In genomic region chr17:39703913-39704312, GRCh38 we compare ENCODE assay signal across 16 cellular contexts. TPM values are rescaled to one million over a fixed set of nuclear protein-coding genes. Genes with fewer than 3 reads are reported as not detected.
DNase-seq lines count a peak whose midpoint lies in the region; ATAC-seq and TF ChIP-seq lines count a peak whose summit lies in the region.
"Had no signal": no experiment of that assay in that cellular context is flagged by ENCODE, and none has a peak within 500 bp of the region (broad histone marks: within the 10 kb centered on the region; RNA-seq: fewer than 3 reads in every experiment).

No MANE protein-coding gene starts in this region.

- H3K27ac Mint-ChIP-seq in natural killer cell = peak overlapping the region; percentile 45 to 75
- H3K27ac Mint-ChIP-seq: activated CD8-positive, alpha-beta T cell treated with anti-CD3 and anti-CD28 coated beads, Interleukin-2, amount 10 ng/mL, durations not matched to agents 7 days and 5 days had no signal

- TF ChIP-seq POLR2A in breast epithelium (IDR thresholded peaks at IDR 0.05) = no peak
- TF ChIP-seq POLR2A in upper lobe of left lung (IDR thresholded peaks at IDR 0.05) = no peak

- in situ Hi-C loops in mammary epithelial cell (cut with MboI; ENCODE audit: low sequenced_read_pairs in 2 of 2) = no loop called here

- H3K9ac ChIP-seq in mammary epithelial cell (ENCODE audit: insufficient read depth, low read length) = no peak overlapping the region

- peaks cover 47 to 77% of the 10 kb centered on the region in 2 donors for H3K4me1 Mint-ChIP-seq in natural killer cell

- H3K9me3 ChIP-seq in breast epithelium (no peaks in the 10 kb centered on the region), mammary epithelial cell (replicated peaks; ENCODE audit: insufficient read depth, low read length) (no peaks in the 10 kb centered on the region), upper lobe of left lung (no peaks in the 10 kb centered on the region)

- TF ChIP-seq EP300 in upper lobe of left lung (IDR thresholded peaks at IDR 0.05) = no peak

- dilution Hi-C loops in mammary epithelial cell (cut with HindIII; ENCODE audit: low sequenced_read_pairs) = no loop called here

- H3K4me2 ChIP-seq in mammary epithelial cell (ENCODE audit: insufficient read depth, low read depth, low read length) = no peak overlapping the region

- peak overlapping the region; percentile 93 to 98 for H3K27ac ChIP-seq in breast epithelium
- H3K27ac ChIP-seq in mammary epithelial cell (ENCODE audit: insufficient read depth, low read depth, low read length) = no peak overlapping the region
- H3K27ac ChIP-seq in coronary artery = peak overlapping the region; percentile 8 to 85
- H3K27ac ChIP-seq in upper lobe of left lung = peak overlapping the region in 3 of 4 donors; percentile 37 to 83 (median 83)
- H3K27ac ChIP-seq: WERI-Rb-1 had no signal

- intact Hi-C loops in breast epithelium (cut with DNase I; ENCODE audit: low total_unique reads) = no loop called here
- intact Hi-C loops in mammary epithelial cell (cut with micrococcal nuclease) = loop anchor here (5.0 kb wide), 1 partner anchor 67 kb away; the partner anchor contains the start of gene STARD3
- intact Hi-C loops in natural killer cell (cut with micrococcal nuclease) = no loop called here

- BruUV-seq in mammary epithelial cell (replicated peaks; lab: Mats Ljungman, UMichigan) = no TSS peak

- H3K27me3 ChIP-seq in breast epithelium (no peaks in the 10 kb centered on the region), mammary epithelial cell (ENCODE audit: insufficient read depth, low read length) (no peaks in the 10 kb centered on the region), upper lobe of left lung (no peaks in the 10 kb centered on the region)

- no peaks in the 10 kb centered on the region for H3K9me3 Mint-ChIP-seq in natural killer cell

- TF ChIP-seq CTCF in breast epithelium (IDR thresholded peaks at IDR 0.05) = no peak
- no peak for TF ChIP-seq CTCF in mammary epithelial cell (conservative IDR thresholded peaks at IDR 0.05 in 1 of 2, IDR thresholded peaks at IDR 0.05 in 1 of 2; ENCODE audit: extremely low read depth in 1 of 2, insufficient read depth in 1 of 2, low read depth in 1 of 2, low read length in 2 of 2)
- TF ChIP-seq CTCF in coronary artery (IDR thresholded peaks at IDR 0.05) = no peak
- no peak for TF ChIP-seq CTCF in natural killer cell (IDR thresholded peaks at IDR 0.05)
- TF ChIP-seq CTCF in upper lobe of left lung (IDR thresholded peaks at IDR 0.05) = no peak

- peaks cover 10 to 19% of the 10 kb centered on the region in 2 donors for H3K27me3 Mint-ChIP-seq in natural killer cell (ENCODE audit: low read depth in 2 of 2)

- no peak for DNase-seq in breast epithelium (ENCODE audit: low spot score in 2 of 2)
- DNase-seq in mammary epithelial cell = no peak
- no peak for DNase-seq in coronary artery (ENCODE audit: low spot score)
- no peak for DNase-seq in natural killer cell
- no peak for DNase-seq in upper lobe of left lung
- DNase-seq in NCI-H774 (lab: John Stamatoyannopoulos, UW) = no peak
- DNase-seq in NCI-H2081 treated with DMSO at 0.1 percent for 48 hours (lab: John Stamatoyannopoulos, UW) = no peak
- DNase-seq in SIG-M5 treated with dmso at 0.1 percent for 504 hours (lab: John Stamatoyannopoulos, UW; ENCODE audit: unreplicated experiment) = no peak
- DNase-seq: 8988T; activated CD8-positive, alpha-beta T cell treated with anti-CD3 and anti-CD28 coated beads, Interleukin-2, amount 10 ng/mL, durations not matched to agents 7 days and 5 days; cerebellar nuclear complex; NCI-H748 treated with DMSO at 0.1 percent for 48 hours; WERI-Rb-1 had no signal

- 89% methylated on average over 4 of the region's 5 CpGs for WGBS in mammary epithelial cell (ENCODE audit: low coverage, missing lambda C conversion rate)
- WGBS in upper lobe of left lung, 2 donors = 70 to 82% methylated on average over 2 to 5 of the region's 5 CpGs

- peaks cover 77% of the 10 kb centered on the region for H3K79me2 ChIP-seq in mammary epithelial cell (ENCODE audit: insufficient read depth, low read length)

- no peak overlapping the region for H3K4me3 Mint-ChIP-seq in natural killer cell
- H3K4me3 Mint-ChIP-seq: activated CD8-positive, alpha-beta T cell treated with anti-CD3 and anti-CD28 coated beads, Interleukin-2, amount 10 ng/mL, durations not matched to agents 7 days and 5 days had no signal

- H3K4me1 ChIP-seq in breast epithelium (peaks cover 4 to 49% of the 10 kb centered on the region in 2 donors), mammary epithelial cell (ENCODE audit: insufficient read depth, low read length) (peaks cover 45% of the 10 kb centered on the region), upper lobe of left lung (peaks cover 21 to 76% (median 57%) of the 10 kb centered on the region in 4 donors)

- H3K36me3 Mint-ChIP-seq in natural killer cell = no peaks in the 10 kb centered on the region

- ATAC-seq in natural killer cell (no peak), upper lobe of left lung (ENCODE audit: low FRiP score in 2 of 2) (no peak)
- ATAC-seq: activated CD8-positive, alpha-beta T cell treated with anti-CD3 and anti-CD28 coated beads, Interleukin-2, amount 10 ng/mL, durations not matched to agents 7 days and 5 days had no signal

- no peaks in the 10 kb centered on the region for H4K20me1 ChIP-seq in mammary epithelial cell (ENCODE audit: insufficient read depth, low read length)

- no peak overlapping the region for H3K4me3 ChIP-seq in breast epithelium
- H3K4me3 ChIP-seq in mammary epithelial cell (replicated peaks in 1 of 3; ENCODE audit: insufficient read depth in 1 of 3, low read depth in 2 of 3, low read length in 3 of 3) = no peak overlapping the region
- H3K4me3 ChIP-seq in coronary artery = no peak overlapping the region
- H3K4me3 ChIP-seq in upper lobe of left lung = no peak overlapping the region

- CTCF ChIA-PET in mammary epithelial cell (lab: Charles Lee; ENCODE audit: low non-redundant PET) = no interaction called here

- H3K36me3 ChIP-seq in breast epithelium = peaks cover 4% of the 10 kb centered on the region
- H3K36me3 ChIP-seq in mammary epithelial cell (ENCODE audit: insufficient read depth, low read length) = peaks cover 2% of the 10 kb centered on the region
- peaks cover 10 to 21% (median 16%) of the 10 kb centered on the region in 4 donors for H3K36me3 ChIP-seq in upper lobe of left lung

- no peak overlapping the region for H2AFZ ChIP-seq in mammary epithelial cell (ENCODE audit: low read depth, low read length)

RNA-seq across cellular contexts. Expression of gene ERBB2, which starts 4.0 kb away (rescaled TPM):
- total RNA-seq in breast epithelium = 100 to 1,000 TPM in 1 of 3 donors, 10 to 100 TPM in 2; 13.1 to 118 (median 59.0) TPM
- total RNA-seq in mammary epithelial cell = 10 to 100 TPM; 54.3 to 66.5 TPM
- polyA plus RNA-seq in mammary epithelial cell = 28.4 TPM
- polyA minus RNA-seq in mammary epithelial cell = 222 TPM
- 100 to 1,000 TPM in 1 of 3 donors, 10 to 100 TPM in 2; 77.6 to 115 (median 82.1) TPM for total RNA-seq in natural killer cell
- total RNA-seq in upper lobe of left lung = 100 to 1,000 TPM in 4 of 6 donors, 10 to 100 TPM in 2; 88.6 to 126 (median 112) TPM

RNA-seq across cellular contexts. Expression of gene PGAP3, which starts 16.1 kb away (rescaled TPM):
- total RNA-seq in breast epithelium (10 to 100 TPM; 11.7 to 23.7 (median 21.6) TPM), mammary epithelial cell (10 to 100 TPM in 1 of 2 donors, 1 to 10 TPM in 1; 8.3 to 13.2 TPM), natural killer cell (10 to 100 TPM; 45.8 to 57.8 (median 52.4) TPM), upper lobe of left lung (10 to 100 TPM; 15.2 to 64.0 (median 27.9) TPM)
- 5.0 TPM for polyA plus RNA-seq in mammary epithelial cell
- 6.7 TPM for polyA minus RNA-seq in mammary epithelial cell

RNA-seq across cellular contexts. Expression of gene MIEN1, which starts 26.4 kb away (rescaled TPM):
- total RNA-seq in breast epithelium (10 to 100 TPM; 50.7 to 68.2 (median 61.6) TPM), mammary epithelial cell (10 to 100 TPM; 10.2 to 36.8 TPM), natural killer cell (10 to 100 TPM; 48.8 to 55.2 (median 51.6) TPM), upper lobe of left lung (10 to 100 TPM; 26.2 to 54.1 (median 43.2) TPM)
- polyA plus RNA-seq in mammary epithelial cell = 47.4 TPM
- polyA minus RNA-seq in mammary epithelial cell = 29.8 TPM

RNA-seq across cellular contexts. Expression of gene GRB7, which starts 33.8 kb away (rescaled TPM):
- total RNA-seq in breast epithelium = 10 to 100 TPM in 2 of 3 donors, not detected in 1; 27.9 to 69.2 TPM
- 10 to 100 TPM in 1 of 2 donors, 1 to 10 TPM in 1; 1.5 to 18.2 TPM for total RNA-seq in mammary epithelial cell
- 9.9 TPM for polyA plus RNA-seq in mammary epithelial cell
- 9.1 TPM for polyA minus RNA-seq in mammary epithelial cell
- total RNA-seq in natural killer cell = under 1 TPM in 1 of 3 donors, not detected in 2; 0.27 TPM
- 10 to 100 TPM; 19.9 to 82.8 (median 31.1) TPM for total RNA-seq in upper lobe of left lung
- total RNA-seq: endothelial cell of umbilical vein, mononuclear cell had no signal

RNA-seq across cellular contexts. Expression of gene PNMT, which starts 35.7 kb away (rescaled TPM):
- total RNA-seq in breast epithelium (1 to 10 TPM; 1.6 to 9.5 (median 5.1) TPM), mammary epithelial cell (not detected), natural killer cell (1 to 10 TPM; 1.2 to 2.5 (median 2.2) TPM), upper lobe of left lung (10 to 100 TPM in 3 of 6 donors, 1 to 10 TPM in 3; 3.1 to 21.3 (median 7.0) TPM)
- not detected for polyA plus RNA-seq in mammary epithelial cell
- polyA minus RNA-seq in mammary epithelial cell = not detected
- total RNA-seq: activated CD8-positive, alpha-beta T cell treated with anti-CD3 and anti-CD28 coated beads, Interleukin-2, amount 10 ng/mL, durations not matched to agents 7 days and 5 days; Daoy; endothelial cell of umbilical vein; mononuclear cell had no signal
